11 cellular contexts compared by ENCODE assay signal in the genomic region with DNA sequence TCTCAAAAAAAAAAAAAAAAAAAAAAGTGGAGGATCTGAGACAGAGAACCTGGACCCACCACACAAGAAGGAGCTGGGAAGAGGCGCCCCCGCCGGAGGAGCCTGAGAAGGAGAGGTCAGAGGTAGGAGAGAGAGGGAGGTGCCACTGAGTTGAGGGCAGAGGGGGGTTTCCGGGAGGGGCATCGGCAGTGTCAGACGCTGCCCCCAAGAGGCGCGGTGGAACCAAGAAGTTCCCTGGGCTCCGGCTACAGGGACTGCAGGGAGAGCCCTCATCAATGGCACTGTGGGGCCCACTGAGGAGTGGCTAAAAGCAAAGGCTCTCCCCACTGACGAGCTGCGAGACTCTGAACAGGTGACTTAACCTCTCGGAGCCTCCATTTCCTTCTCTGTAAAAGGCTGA. TPM values are rescaled to one million over a fixed set of nuclear protein-coding genes. Genes with fewer than 3 reads are reported as not detected.
DNase-seq lines count a peak whose midpoint lies in the region; ATAC-seq and TF ChIP-seq lines count a peak whose summit lies in the region.
"Had no signal": no experiment of that assay in that cellular context is flagged by ENCODE, and none has a peak within 500 bp of the region (broad histone marks: within the 10 kb centered on the region; RNA-seq: fewer than 3 reads in every experiment).

No MANE protein-coding gene starts in this region.

- 44 to 64% methylated on average over 3 to 10 of the region's 12 CpGs for WGBS in gastroesophageal sphincter (ENCODE audit: low coverage in 1 of 2), 2 donors

- H3K27ac ChIP-seq in gastroesophageal sphincter, result no peak overlapping the region
- H3K27ac ChIP-seq: VCaP had no signal

- DNase-seq in ELF-1 (ENCODE audit: low read depth, low spot score) (peak; percentile 70), AML-193 (lab: John Stamatoyannopoulos, UW) (no peak), NCI-H526 (lab: John Stamatoyannopoulos, UW) (no peak), SHP77 treated with DMSO at 0.1 percent for 48 hours (lab: John Stamatoyannopoulos, UW) (no peak)
- no peak for DNase-seq in T-helper 2 cell treated with Interferon-gamma antibody and Interleukin-4, amounts not matched to agents 5 μg/mL and 100 μg/mL, for 36 hours (ENCODE audit: low spot score)
- peak; percentile 16 for DNase-seq in stimulated activated CD4-positive, alpha-beta T cell treated with anti-CD3 and anti-CD28 coated beads, Interleukin-12 subunit alpha, Interleukin-12 subunit beta, amount 100 ng/mL, for 4 hours
- DNase-seq: NCI-H187 had no signal

- H3K9me3 Mint-ChIP-seq in T-helper 2 cell treated with Interferon-gamma antibody and Interleukin-4, amounts not matched to agents 5 μg/mL and 100 μg/mL, for 36 hours, result no peaks in the 10 kb centered on the region
- H3K9me3 Mint-ChIP-seq in activated naive CD4-positive, alpha-beta T cell treated with anti-CD3 and anti-CD28 coated beads, Interleukin-2, amount 50 U/mL, for 24 hours, result no peaks in the 10 kb centered on the region

- H3K4me3 ChIP-seq in gastroesophageal sphincter, result peak overlapping the region in 1 of 2 donors; percentile 10

- H3K9me3 ChIP-seq in gastroesophageal sphincter, result no peaks in the 10 kb centered on the region

- H3K4me1 ChIP-seq in gastroesophageal sphincter, result peaks cover 0 to 5% (median 0%) of the 10 kb centered on the region in 3 donors

- no peak for ATAC-seq in gastroesophageal sphincter
- ATAC-seq: esophagus mucosa had no signal

- TF ChIP-seq CTCF in gastroesophageal sphincter (IDR thresholded peaks at IDR 0.05), result no peak

- peak overlapping the region; percentile 56 for H3K4me3 Mint-ChIP-seq in T-helper 2 cell treated with Interferon-gamma antibody and Interleukin-4, amounts not matched to agents 5 μg/mL and 100 μg/mL, for 36 hours
- H3K4me3 Mint-ChIP-seq in activated naive CD4-positive, alpha-beta T cell treated with anti-CD3 and anti-CD28 coated beads, Interleukin-2, amount 50 U/mL, for 24 hours, result peak overlapping the region; percentile 74

- no peaks in the 10 kb centered on the region for H3K36me3 Mint-ChIP-seq in T-helper 2 cell treated with Interferon-gamma antibody and Interleukin-4, amounts not matched to agents 5 μg/mL and 100 μg/mL, for 36 hours (ENCODE audit: low read depth)
- no peaks in the 10 kb centered on the region for H3K36me3 Mint-ChIP-seq in activated naive CD4-positive, alpha-beta T cell treated with anti-CD3 and anti-CD28 coated beads, Interleukin-2, amount 50 U/mL, for 24 hours

- TF ChIP-seq EP300 in gastroesophageal sphincter (IDR thresholded peaks at IDR 0.05), result no peak

- H3K27me3 Mint-ChIP-seq in T-helper 2 cell treated with Interferon-gamma antibody and Interleukin-4, amounts not matched to agents 5 μg/mL and 100 μg/mL, for 36 hours (ENCODE audit: low read depth), result peaks cover 3% of the 10 kb centered on the region
- H3K27me3 Mint-ChIP-seq in activated naive CD4-positive, alpha-beta T cell treated with anti-CD3 and anti-CD28 coated beads, Interleukin-2, amount 50 U/mL, for 24 hours, result no peaks in the 10 kb centered on the region

- peaks cover 3% of the 10 kb centered on the region for H3K4me1 Mint-ChIP-seq in T-helper 2 cell treated with Interferon-gamma antibody and Interleukin-4, amounts not matched to agents 5 μg/mL and 100 μg/mL, for 36 hours (ENCODE audit: low read depth)
- peaks cover 13% of the 10 kb centered on the region for H3K4me1 Mint-ChIP-seq in activated naive CD4-positive, alpha-beta T cell treated with anti-CD3 and anti-CD28 coated beads, Interleukin-2, amount 50 U/mL, for 24 hours

- H3K27me3 ChIP-seq in gastroesophageal sphincter, result peaks cover 11% of the 10 kb centered on the region

- H3K36me3 ChIP-seq in gastroesophageal sphincter, result no peaks in the 10 kb centered on the region

- peak overlapping the region; percentile 80 for H3K27ac Mint-ChIP-seq in T-helper 2 cell treated with Interferon-gamma antibody and Interleukin-4, amounts not matched to agents 5 μg/mL and 100 μg/mL, for 36 hours
- H3K27ac Mint-ChIP-seq in activated naive CD4-positive, alpha-beta T cell treated with anti-CD3 and anti-CD28 coated beads, Interleukin-2, amount 50 U/mL, for 24 hours, result no peak overlapping the region

- no peak for TF ChIP-seq POLR2A in gastroesophageal sphincter (IDR thresholded peaks at IDR 0.05)

RNA-seq across cellular contexts. Expression of gene CCDC42, which starts 4.2 kb away (rescaled TPM):
- not detected for total RNA-seq in gastroesophageal sphincter
- total RNA-seq: esophagus mucosa had no signal

RNA-seq across cellular contexts. Expression of gene SPDYE4, which starts 17.9 kb away (rescaled TPM):
- total RNA-seq in gastroesophageal sphincter, result not detected
- total RNA-seq: esophagus mucosa had no signal

RNA-seq across cellular contexts. Expression of gene MFSD6L, which starts 58.7 kb away (rescaled TPM):
- under 1 TPM in 1 of 4 donors, not detected in 3; 0.12 TPM for total RNA-seq in gastroesophageal sphincter

Comparison
In these comparisons a context has a peak if more than half of its experiments do, and no peak if none do; other contexts are left out.
1. DNase-seq: peak in ELF-1 (single experiment) and stimulated activated CD4-positive, alpha-beta T cell treated with anti-CD3 and anti-CD28 coated beads, Interleukin-12 subunit alpha, Interleukin-12 subunit beta, amount 100 ng/mL, for 4 hours (single experiment); none in T-helper 2 cell treated with Interferon-gamma antibody and Interleukin-4, amounts not matched to agents 5 μg/mL and 100 μg/mL, for 36 hours (single experiment), AML-193 (0 of 2), NCI-H526 (0 of 2) and SHP77 treated with DMSO at 0.1 percent for 48 hours (single experiment).